Comparison of ENCODE assay signal across 8 cellular contexts in the genomic region with DNA sequence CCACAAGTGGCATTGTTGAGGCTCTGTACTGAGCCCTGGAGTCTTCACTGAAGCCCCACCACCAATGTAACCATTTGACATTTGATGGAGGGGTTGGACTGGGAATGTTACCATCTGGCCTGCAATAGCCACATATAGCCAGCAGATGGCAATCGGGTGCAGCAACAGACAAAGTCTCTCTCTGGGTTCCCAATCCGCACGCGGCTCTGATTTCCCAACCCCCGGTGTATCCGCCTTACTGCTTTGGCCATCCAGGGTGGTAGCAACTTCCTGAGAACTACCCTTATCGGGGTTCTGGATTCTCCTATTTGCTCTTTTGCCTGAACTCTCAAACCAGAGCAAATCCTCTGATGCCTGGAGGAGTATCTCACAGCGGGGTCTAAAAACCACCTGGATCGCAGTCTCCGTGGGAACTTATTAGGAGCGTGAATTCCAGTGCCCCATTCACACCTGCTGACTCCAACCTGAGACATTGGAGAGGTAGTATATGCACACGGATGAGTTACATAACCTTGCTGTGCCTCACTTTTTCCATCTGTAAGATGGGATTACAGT. TPM values are rescaled to one million over a fixed set of nuclear protein-coding genes. Genes with fewer than 3 reads are reported as not detected.
DNase-seq lines count a peak whose midpoint lies in the region; ATAC-seq, FAIRE-seq and TF ChIP-seq lines count a peak whose summit lies in the region.

No MANE protein-coding gene starts in this region.

- peaks cover 17 to 37% (median 21%) of the 10 kb centered on the region in 4 experiments for H3K36me3 ChIP-seq in H1 (ENCODE audit: control insufficient read depth in 2 of 4, insufficient read depth in 4 of 4, low read length in 3 of 4)

- no peak overlapping the region for H2BK12ac ChIP-seq in H1 (ENCODE audit: low read depth, low read length)

- H2BK20ac ChIP-seq in H1 (ENCODE audit: low read length), result no peak overlapping the region; the same call in 1 of the 2 replicates

- H3K9ac ChIP-seq in H1 (replicated peaks in 1 of 4; ENCODE audit: extremely low read depth in 1 of 4, low read depth in 3 of 4, low read length in 3 of 4), result no peak overlapping the region

- H3K27me3 ChIP-seq in H1 (replicated peaks in 1 of 4; ENCODE audit: control insufficient read depth in 3 of 4, extremely low read depth in 1 of 4, insufficient read depth in 3 of 4, low read length in 3 of 4), result no peaks in the 10 kb centered on the region

- H4K91ac ChIP-seq in H1 (replicated peaks; ENCODE audit: insufficient read length, low read length), result no peak overlapping the region

- CTCF ChIA-PET in H1 (lab: Charles Lee; ENCODE audit: partially characterized antibody), result interaction anchor here (0.8 to 5.9 kb wide), 10 partner anchors 8 to 128 kb away, joined by 3 to 60 read pairs (median 5); partner anchors contain the start of gene SYNDIG1L

- H2AK5ac ChIP-seq in H1 (ENCODE audit: low read depth, low read length), result no peak overlapping the region

- no peaks in the 10 kb centered on the region for H3K23me2 ChIP-seq in H1 (ENCODE audit: low read depth, low read length)

- H3K27ac ChIP-seq in C4-2B (no peak overlapping the region), H1 (ENCODE audit: low read depth, low read length) (no peak overlapping the region)

- no peak overlapping the region for H2BK15ac ChIP-seq in H1 (ENCODE audit: low read length)

- TF ChIP-seq CTCF in C4-2B (conservative IDR thresholded peaks at IDR 0.05), result peak; percentile 96
- peak; percentile 85 to 99 (median 92) for TF ChIP-seq CTCF in H1 (IDR thresholded peaks at IDR 0.05; ENCODE audit: control extremely low read depth in 1 of 3, insufficient read depth in 1 of 3, low read depth in 1 of 3, low read length in 3 of 3)

- POLR2A ChIA-PET in H1 (lab: Charles Lee; ENCODE audit: partially characterized antibody), result interaction anchor here (1.1 to 8.9 kb wide), 5 partner anchors 17 to 122 kb away, joined by 3 to 200 read pairs (median 11); partner anchors contain the start of gene VRTN

- no peaks in the 10 kb centered on the region for H3K9me3 ChIP-seq in H1 (ENCODE audit: insufficient read depth in 2 of 2, low read depth in 1 of 2, low read length in 1 of 2)

- H3K79me1 ChIP-seq in H1 (ENCODE audit: low read depth, low read length), result peaks cover 10% of the 10 kb centered on the region

- peak overlapping the region in 1 of 2 experiments; percentile 19; a peak in 1 of 4 replicates for H3K4me2 ChIP-seq in H1 (ENCODE audit: insufficient read depth in 1 of 2, low read depth in 2 of 2, low read length in 2 of 2)

- 42% methylated on average over 12 of the region's 12 CpGs; no CpG with 5 or more reads in 1 of the 2 experiments for WGBS in H1 (ENCODE audit: extremely low coverage in 1 of 2, insufficient coverage in 1 of 2, insufficient read length in 1 of 2, insufficient replicate concordance in 2 of 2, low coverage in 1 of 2, low lambda C conversion rate in 2 of 2, missing lambda C conversion rate in 1 of 2), 2 experiments

- H2BK120ac ChIP-seq in H1 (replicated peaks; ENCODE audit: low read depth, low read length), result no peak overlapping the region

- peak; percentile 96 to 97 for TF ChIP-seq RAD21 in H1 (IDR thresholded peaks at IDR 0.05 in 1 of 2, conservative IDR thresholded peaks at IDR 0.05 in 1 of 2; ENCODE audit: low read depth in 2 of 2, low read length in 2 of 2)

- no peak overlapping the region for H3K56ac ChIP-seq in H1 (replicated peaks; ENCODE audit: insufficient read length, low read depth, low read length)

- FAIRE-seq in H1 (lab: Jason Lieb, UNC), result peak; percentile 99

- peaks cover 27 to 34% of the 10 kb centered on the region in 2 experiments for H4K20me1 ChIP-seq in H1 (replicated peaks in 1 of 2; ENCODE audit: control insufficient read depth in 1 of 2, insufficient read depth in 2 of 2, low read length in 2 of 2)

- H3K79me2 ChIP-seq in H1 (ENCODE audit: control insufficient read depth in 1 of 2, insufficient read depth in 2 of 2, low read length in 2 of 2), result peaks cover 4 to 48% of the 10 kb centered on the region in 2 experiments; a peak in 3 of 4 replicates

- H4K5ac ChIP-seq in H1 (ENCODE audit: insufficient read length, low read depth, low read length), result no peak overlapping the region

- ATAC-seq in HG03175 (IDR thresholded peaks at IDR 0.05; ENCODE audit: unreplicated experiment), result peak; percentile 45
- ATAC-seq in HG02610 (IDR thresholded peaks at IDR 0.05; ENCODE audit: unreplicated experiment), result no peak

- no peak overlapping the region for H3K4me3 ChIP-seq in H1 (ENCODE audit: extremely low read depth in 1 of 4, insufficient read depth in 2 of 4, low read depth in 3 of 4, low read length in 4 of 4)

- H3K4ac ChIP-seq in H1 (replicated peaks; ENCODE audit: insufficient read length, low read depth, low read length), result no peak overlapping the region

- DNase-seq in NCI-H774 (lab: John Stamatoyannopoulos, UW), result peak; percentile 20
- DNase-seq in activated CD8-positive, alpha-beta memory T cell treated with anti-CD3 and anti-CD28 coated beads for 1 hour (ENCODE audit: extremely low read depth in 1 of 2, low read depth in 1 of 2), result peak; percentile 23 to 35
- DNase-seq in H1 (ENCODE audit: low read depth in 1 of 2, low spot score in 2 of 2), result peak; percentile 77 to 96
- DNase-seq in mesenteric fat pad (ENCODE audit: low spot score), result peak; percentile 90
- peak; percentile 33 to 37 for DNase-seq in stimulated activated CD8-positive, alpha-beta memory T cell treated with anti-CD3 and anti-CD28 coated beads, Interleukin-2, amount 100 ng/mL, for 1 hour (ENCODE audit: low read depth in 2 of 2)

- H3K14ac ChIP-seq in H1 (ENCODE audit: insufficient read length), result no peak overlapping the region

- no peak overlapping the region for H4K8ac ChIP-seq in H1 (ENCODE audit: extremely low read depth, insufficient read depth, low read length)

- no peak overlapping the region for H3K18ac ChIP-seq in H1 (ENCODE audit: extremely low read depth, low read length)

- H3K23ac ChIP-seq in H1 (ENCODE audit: insufficient read length), result no peak overlapping the region

- peak in 1 of 2 experiments; percentile 40; a peak in 1 of 3 replicates for TF ChIP-seq POLR2A in H1 (IDR thresholded peaks at IDR 0.05; ENCODE audit: control extremely low read depth in 1 of 2, low read depth in 2 of 2, low read length in 2 of 2)

- H2BK5ac ChIP-seq in H1 (ENCODE audit: low read depth, low read length), result no peak overlapping the region

- H2AFZ ChIP-seq in H1 (ENCODE audit: low read length), result no peak overlapping the region

- TF ChIP-seq EP300 in H1 (IDR thresholded peaks at IDR 0.05; ENCODE audit: borderline replicate concordance in 1 of 2, low read depth in 2 of 2, low read length in 2 of 2), result no peak; a peak in 1 of 3 replicates

- H3K4me1 ChIP-seq in H1 (replicated peaks in 1 of 4; ENCODE audit: control insufficient read depth in 3 of 4, insufficient read depth in 4 of 4, low read length in 3 of 4), result peaks cover 11 to 31% (median 14%) of the 10 kb centered on the region in 4 experiments

TF ChIP-seq in H1, 55 proteins besides CTCF, POLR2A, EP300 and RAD21 (continues in another document):
- no peak for TF ChIP-seq RFX5 (IDR thresholded peaks at IDR 0.05; ENCODE audit: borderline replicate concordance, low read depth, low read length)
- no peak for TF ChIP-seq CHD1 (IDR thresholded peaks at IDR 0.05; ENCODE audit: low read depth, low read length)
- peak; percentile 88 for TF ChIP-seq MAX (IDR thresholded peaks at IDR 0.05)
- TF ChIP-seq KDM5A (IDR thresholded peaks at IDR 0.05; ENCODE audit: low read length), result no peak
- TF ChIP-seq CREB1 (IDR thresholded peaks at IDR 0.05), result 0 out of 2 replicates have a peak, but pooled peaks have one; percentile 36
- TF ChIP-seq NRF1 (IDR thresholded peaks at IDR 0.05; ENCODE audit: low read depth, low read length), result no peak
- TF ChIP-seq KDM1A (IDR thresholded peaks at IDR 0.05; ENCODE audit: borderline replicate concordance, low read length), result peak; percentile 82
- TF ChIP-seq POLR2AphosphoS5 (IDR thresholded peaks at IDR 0.05; ENCODE audit: low read depth, low read length), result peak; percentile 83
- TF ChIP-seq RBBP5 (IDR thresholded peaks at IDR 0.05; ENCODE audit: borderline replicate concordance, low read depth, low read length), result no peak
- TF ChIP-seq RNF2 (IDR thresholded peaks at IDR 0.05; ENCODE audit: borderline replicate concordance, low read depth, low read length, missing control alignments, poor library complexity, severe bottlenecking), result no peak
- no peak for TF ChIP-seq SRF (IDR thresholded peaks at IDR 0.05; ENCODE audit: low read depth, low read length)
- TF ChIP-seq TEAD4 (IDR thresholded peaks at IDR 0.05; ENCODE audit: low read depth, low read length), result peak; percentile 80
- TF ChIP-seq ASH2L (IDR thresholded peaks at IDR 0.05; ENCODE audit: low read length), result peak; percentile 26
- no peak for TF ChIP-seq BCL11A (IDR thresholded peaks at IDR 0.05; ENCODE audit: low read depth in 2 of 2, low read length in 2 of 2)
- TF ChIP-seq TAF7 (optimal IDR thresholded peaks at IDR 0.05; ENCODE audit: borderline replicate concordance, low read depth, low read length), result peak; percentile 71

RNA-seq across cellular contexts. Expression of gene VRTN, which starts 14.2 kb away (rescaled TPM):
- 148 and 154 TPM in 2 replicates for total RNA-seq in H1 (2021; fragmentation: NEBNext Ultra II Directional; extraction: Animal tissue kit (Norgen Biotek cat#: 25700))
- polyA plus RNA-seq in H1 (2011; rRNA removed), result 133 and 189 TPM in 2 replicates
- polyA plus RNA-seq in H1 (2011; cell fraction: cytosol; rRNA removed), result 182 TPM
- polyA plus RNA-seq in H1 (2011; cell fraction: nucleus; rRNA removed), result 122 TPM
- polyA plus RNA-seq in H1 (2012, experiment 1 of 2), result 124 to 162 TPM (median 153 TPM) in 4 replicates
- polyA plus RNA-seq in H1 (2012, experiment 2 of 2), result 151 TPM
- 89.5 TPM for polyA plus RNA-seq in H1 (2013, experiment 1 of 2)
- polyA plus RNA-seq in H1 (2013, experiment 2 of 2), result 85.7 TPM
- polyA minus RNA-seq in H1 (2011; rRNA and poly(A)+ RNA removed), result 110 and 121 TPM in 2 replicates
- polyA minus RNA-seq in H1 (2011; cell fraction: cytosol; rRNA and poly(A)+ RNA removed), result 106 TPM
- 60.1 TPM for polyA minus RNA-seq in H1 (2011; cell fraction: nucleus; rRNA and poly(A)+ RNA removed)
- total RNA-seq in mesenteric fat pad, result not detected

RNA-seq across cellular contexts. Expression of gene ABCD4, which starts 59.7 kb away (rescaled TPM):
- total RNA-seq in H1 (2021; fragmentation: NEBNext Ultra II Directional; extraction: Animal tissue kit (Norgen Biotek cat#: 25700)), result 84.8 and 97.7 TPM in 2 replicates
- 47.9 and 99.4 TPM in 2 replicates for polyA plus RNA-seq in H1 (2011; rRNA removed)
- polyA plus RNA-seq in H1 (2011; cell fraction: cytosol; rRNA removed), result 76.0 TPM
- polyA plus RNA-seq in H1 (2011; cell fraction: nucleus; rRNA removed), result 316 TPM
- polyA plus RNA-seq in H1 (2012, experiment 1 of 2), result 74.1 to 103 TPM (median 94.9 TPM) in 4 replicates
- polyA plus RNA-seq in H1 (2012, experiment 2 of 2), result 58.2 TPM
- polyA plus RNA-seq in H1 (2013, experiment 1 of 2), result 46.2 TPM
- 40.9 TPM for polyA plus RNA-seq in H1 (2013, experiment 2 of 2)
- 60.8 and 99.4 TPM in 2 replicates for polyA minus RNA-seq in H1 (2011; rRNA and poly(A)+ RNA removed)
- polyA minus RNA-seq in H1 (2011; cell fraction: cytosol; rRNA and poly(A)+ RNA removed), result 44.9 TPM
- 124 TPM for polyA minus RNA-seq in H1 (2011; cell fraction: nucleus; rRNA and poly(A)+ RNA removed)
- 41.5 TPM for total RNA-seq in mesenteric fat pad

Comparison
In these comparisons a context has a peak if more than half of its experiments do, and no peak if none do; other contexts are left out.
1. DNase-seq: peak in every context shown above with its lines; median percentile 90 in mesenteric fat pad; 86 in H1; 35 in stimulated activated CD8-positive, alpha-beta memory T cell treated with anti-CD3 and anti-CD28 coated beads, Interleukin-2, amount 100 ng/mL, for 1 hour; 29 in activated CD8-positive, alpha-beta memory T cell treated with anti-CD3 and anti-CD28 coated beads for 1 hour; 20 in NCI-H774.
2. RNA of gene VRTN, which starts 14.2 kb away (total RNA-seq): 148 to 154 TPM in H1; not detected in mesenteric fat pad (single experiment); every median in the first group is over 100 times any median in the second.